ENCODE assay signal across 1 cellular context in genomic region chr1:84584126-84584525, GRCh38.
TF ChIP-seq lines count a peak whose summit lies in the region.

No MANE protein-coding gene starts in this region.

TF ChIP-seq in WTC11, 78 proteins besides CTCF, POLR2A, EP300 and RAD21 (continued from another document):
- TF ChIP-seq, protein P1, sequence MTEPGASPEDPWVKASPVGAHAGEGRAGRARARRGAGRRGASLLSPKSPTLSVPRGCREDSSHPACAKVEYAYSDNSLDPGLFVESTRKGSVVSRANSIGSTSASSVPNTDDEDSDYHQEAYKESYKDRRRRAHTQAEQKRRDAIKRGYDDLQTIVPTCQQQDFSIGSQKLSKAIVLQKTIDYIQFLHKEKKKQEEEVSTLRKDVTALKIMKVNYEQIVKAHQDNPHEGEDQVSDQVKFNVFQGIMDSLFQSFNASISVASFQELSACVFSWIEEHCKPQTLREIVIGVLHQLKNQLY (CRISPR knock-in tag; IDR thresholded peaks at IDR 0.05), result no peak
- TF ChIP-seq ZNF532 (CRISPR knock-in tag; IDR thresholded peaks at IDR 0.05; ENCODE audit: borderline replicate concordance), result no peak
- no peak for TF ChIP-seq GRHL2 (CRISPR knock-in tag; IDR thresholded peaks at IDR 0.05; ENCODE audit: insufficient replicate concordance, severe bottlenecking)
- TF ChIP-seq, protein P2, sequence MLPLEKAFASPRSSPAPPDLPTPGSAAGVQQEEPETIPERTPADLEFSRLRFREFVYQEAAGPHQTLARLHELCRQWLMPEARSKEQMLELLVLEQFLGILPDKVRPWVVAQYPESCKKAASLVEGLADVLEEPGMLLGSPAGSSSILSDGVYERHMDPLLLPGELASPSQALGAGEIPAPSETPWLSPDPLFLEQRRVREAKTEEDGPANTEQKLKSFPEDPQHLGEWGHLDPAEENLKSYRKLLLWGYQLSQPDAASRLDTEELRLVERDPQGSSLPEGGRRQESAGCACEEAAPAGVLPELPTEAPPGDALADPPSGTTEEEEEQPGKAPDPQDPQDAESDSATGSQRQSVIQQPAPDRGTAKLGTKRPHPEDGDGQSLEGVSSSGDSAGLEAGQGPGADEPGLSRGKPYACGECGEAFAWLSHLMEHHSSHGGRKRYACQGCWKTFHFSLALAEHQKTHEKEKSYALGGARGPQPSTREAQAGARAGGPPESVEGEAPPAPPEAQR (CRISPR knock-in tag; IDR thresholded peaks at IDR 0.05), result no peak
- TF ChIP-seq ZNF396 (CRISPR knock-in tag; IDR thresholded peaks at IDR 0.05; ENCODE audit: borderline replicate concordance), result no peak
- no peak for TF ChIP-seq SMAD3 (CRISPR knock-in tag; IDR thresholded peaks at IDR 0.05; ENCODE audit: borderline replicate concordance)
- no peak for TF ChIP-seq MYBL2 (CRISPR knock-in tag; IDR thresholded peaks at IDR 0.05)
- no peak for TF ChIP-seq NFE2L1 (CRISPR knock-in tag; IDR thresholded peaks at IDR 0.05)
- TF ChIP-seq, protein P3, sequence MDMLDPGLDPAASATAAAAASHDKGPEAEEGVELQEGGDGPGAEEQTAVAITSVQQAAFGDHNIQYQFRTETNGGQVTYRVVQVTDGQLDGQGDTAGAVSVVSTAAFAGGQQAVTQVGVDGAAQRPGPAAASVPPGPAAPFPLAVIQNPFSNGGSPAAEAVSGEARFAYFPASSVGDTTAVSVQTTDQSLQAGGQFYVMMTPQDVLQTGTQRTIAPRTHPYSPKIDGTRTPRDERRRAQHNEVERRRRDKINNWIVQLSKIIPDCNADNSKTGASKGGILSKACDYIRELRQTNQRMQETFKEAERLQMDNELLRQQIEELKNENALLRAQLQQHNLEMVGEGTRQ (CRISPR knock-in tag; IDR thresholded peaks at IDR 0.05), result no peak
- TF ChIP-seq ZNF121 (CRISPR knock-in tag; IDR thresholded peaks at IDR 0.05), result no peak
- TF ChIP-seq, protein P4, sequence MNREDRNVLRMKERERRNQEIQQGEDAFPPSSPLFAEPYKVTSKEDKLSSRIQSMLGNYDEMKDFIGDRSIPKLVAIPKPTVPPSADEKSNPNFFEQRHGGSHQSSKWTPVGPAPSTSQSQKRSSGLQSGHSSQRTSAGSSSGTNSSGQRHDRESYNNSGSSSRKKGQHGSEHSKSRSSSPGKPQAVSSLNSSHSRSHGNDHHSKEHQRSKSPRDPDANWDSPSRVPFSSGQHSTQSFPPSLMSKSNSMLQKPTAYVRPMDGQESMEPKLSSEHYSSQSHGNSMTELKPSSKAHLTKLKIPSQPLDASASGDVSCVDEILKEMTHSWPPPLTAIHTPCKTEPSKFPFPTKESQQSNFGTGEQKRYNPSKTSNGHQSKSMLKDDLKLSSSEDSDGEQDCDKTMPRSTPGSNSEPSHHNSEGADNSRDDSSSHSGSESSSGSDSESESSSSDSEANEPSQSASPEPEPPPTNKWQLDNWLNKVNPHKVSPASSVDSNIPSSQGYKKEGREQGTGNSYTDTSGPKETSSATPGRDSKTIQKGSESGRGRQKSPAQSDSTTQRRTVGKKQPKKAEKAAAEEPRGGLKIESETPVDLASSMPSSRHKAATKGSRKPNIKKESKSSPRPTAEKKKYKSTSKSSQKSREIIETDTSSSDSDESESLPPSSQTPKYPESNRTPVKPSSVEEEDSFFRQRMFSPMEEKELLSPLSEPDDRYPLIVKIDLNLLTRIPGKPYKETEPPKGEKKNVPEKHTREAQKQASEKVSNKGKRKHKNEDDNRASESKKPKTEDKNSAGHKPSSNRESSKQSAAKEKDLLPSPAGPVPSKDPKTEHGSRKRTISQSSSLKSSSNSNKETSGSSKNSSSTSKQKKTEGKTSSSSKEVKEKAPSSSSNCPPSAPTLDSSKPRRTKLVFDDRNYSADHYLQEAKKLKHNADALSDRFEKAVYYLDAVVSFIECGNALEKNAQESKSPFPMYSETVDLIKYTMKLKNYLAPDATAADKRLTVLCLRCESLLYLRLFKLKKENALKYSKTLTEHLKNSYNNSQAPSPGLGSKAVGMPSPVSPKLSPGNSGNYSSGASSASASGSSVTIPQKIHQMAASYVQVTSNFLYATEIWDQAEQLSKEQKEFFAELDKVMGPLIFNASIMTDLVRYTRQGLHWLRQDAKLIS (CRISPR knock-in tag; IDR thresholded peaks at IDR 0.05; ENCODE audit: borderline replicate concordance), result no peak
